In genomic region chr12:2274733-2275132, GRCh38 we compare ENCODE assay signal across 21 cellular contexts.
DNase-seq lines count a peak whose midpoint lies in the region; ATAC-seq and TF ChIP-seq lines count a peak whose summit lies in the region.
"Had no signal": no experiment of that assay in that cellular context is flagged by ENCODE, and none has a peak within 500 bp of the region (broad histone marks: within the 10 kb centered on the region; RNA-seq: fewer than 3 reads in every experiment).

No MANE protein-coding gene starts in this region.

- H3K14ac ChIP-seq in neuronal stem cell (ENCODE audit: low read length): no peak overlapping the region

- no peaks in the 10 kb centered on the region for H3K27me3 Mint-ChIP-seq in stimulated activated naive CD8-positive, alpha-beta T cell treated with anti-CD3 and anti-CD28 coated beads, Interleukin-15, amount 100 ng/mL, for 72 hours
- H3K27me3 Mint-ChIP-seq: CD4-positive, alpha-beta T cell had no signal

- H3K4me3 ChIP-seq in neuronal stem cell (ENCODE audit: low read length in 2 of 2) (no peak overlapping the region), tibial artery (no peak overlapping the region)
- H3K4me3 ChIP-seq: A549; BLaER1 treated with 17β-estradiol and CSF1 and Interleukin-3, amounts not matched to agents 10 nM and 100 nM; HAP-1; SJSA1 had no signal

- no peak overlapping the region for H3K4me3 Mint-ChIP-seq in stimulated activated naive CD8-positive, alpha-beta T cell treated with anti-CD3 and anti-CD28 coated beads, Interleukin-15, amount 100 ng/mL, for 72 hours
- H3K4me3 Mint-ChIP-seq: CD4-positive, alpha-beta T cell had no signal

- H4K8ac ChIP-seq in neuronal stem cell (ENCODE audit: low read depth, low read length): no peak overlapping the region

- ATAC-seq in Right ventricle myocardium superior (ENCODE audit: poor library complexity): peak; percentile 64
- ATAC-seq in left ventricle myocardium superior: peak; percentile 60
- no peak for ATAC-seq in stimulated activated naive CD8-positive, alpha-beta T cell treated with anti-CD3 and anti-CD28 coated beads, Interleukin-15, amount 100 ng/mL, for 72 hours
- ATAC-seq in HG03457 (IDR thresholded peaks at IDR 0.05; ENCODE audit: unreplicated experiment): no peak
- ATAC-seq: A549, Panc1 had no signal

- no peaks in the 10 kb centered on the region for H3K9me3 Mint-ChIP-seq in stimulated activated naive CD8-positive, alpha-beta T cell treated with anti-CD3 and anti-CD28 coated beads, Interleukin-15, amount 100 ng/mL, for 72 hours
- H3K9me3 Mint-ChIP-seq: CD4-positive, alpha-beta T cell had no signal

- no peak overlapping the region for H2AK5ac ChIP-seq in neuronal stem cell (ENCODE audit: low read depth, low read length)

- no peak overlapping the region for H3K23ac ChIP-seq in neuronal stem cell (ENCODE audit: low read depth, low read length, poor library complexity)

- no peak overlapping the region for H2BK15ac ChIP-seq in neuronal stem cell (ENCODE audit: low read length)

- WGBS in neuronal stem cell (ENCODE audit: extremely low coverage in 2 of 2, insufficient read length in 2 of 2, insufficient replicate concordance in 1 of 2), 2 donors: no CpG with 5 or more reads among the region's 7 CpGs

- intact Hi-C loops in Right ventricle myocardium superior (cut with DNase I): loop anchor here (10.0 kb wide), 1 partner anchor 220 kb away; the partner anchor contains the start of gene CACNA1C
- intact Hi-C loops in left ventricle myocardium superior (cut with micrococcal nuclease): no loop called here
- intact Hi-C loops in tibial artery (cut with DNase I; ENCODE audit: low total_unique reads): loop anchor here (5.0 to 10.0 kb wide), 2 partner anchors 222 to 480 kb away; partner anchors contain the start of gene CACNA1C

- H3K36me3 ChIP-seq in neuronal stem cell (replicated peaks in 1 of 2; ENCODE audit: control insufficient read depth in 2 of 2, insufficient read depth in 2 of 2, low read length in 2 of 2) (no peaks in the 10 kb centered on the region), tibial artery (no peaks in the 10 kb centered on the region)
- H3K36me3 ChIP-seq: BLaER1 treated with 17β-estradiol and CSF1 and Interleukin-3, amounts not matched to agents 10 nM and 100 nM; HAP-1; SJSA1 had no signal

- DNase-seq in Right ventricle myocardium superior (no peak), left ventricle myocardium superior (no peak), neuronal stem cell (ENCODE audit: low spot score) (no peak), tibial artery (no peak), NCI-H82 (lab: John Stamatoyannopoulos, UW) (no peak)
- DNase-seq in stimulated activated naive CD8-positive, alpha-beta T cell treated with anti-CD3 and anti-CD28 coated beads, Interleukin-15, amount 100 ng/mL, for 72 hours: no peak
- DNase-seq in activated CD8-positive, alpha-beta memory T cell treated with anti-CD3 and anti-CD28 coated beads, Interleukin-2, amount 50 U/mL, for 48 hours: no peak
- DNase-seq: AML-193; CD4-positive, alpha-beta T cell; GOT3; NCI-H1048; NCI-H1694 treated with DMSO at 0.1 percent for 48 hours; NCI-H2081; NCI-H2227 treated with DMSO at 0.1 percent for 48 hours; NCI-H526 treated with DMSO at 0.1 percent for 48 hours had no signal

- H3K4ac ChIP-seq in neuronal stem cell (ENCODE audit: low read length): no peak overlapping the region

- no peaks in the 10 kb centered on the region for H3K79me1 ChIP-seq in neuronal stem cell (ENCODE audit: low read depth, low read length)

- H2BK120ac ChIP-seq in neuronal stem cell (ENCODE audit: low read depth, low read length): no peak overlapping the region

- no peak overlapping the region for H2AFZ ChIP-seq in neuronal stem cell (ENCODE audit: low read length)

- H3K9me3 ChIP-seq in neuronal stem cell (replicated peaks in 1 of 2; ENCODE audit: control insufficient read depth in 2 of 2, insufficient read depth in 1 of 2, low read depth in 1 of 2, low read length in 2 of 2) (no peaks in the 10 kb centered on the region), tibial artery (no peaks in the 10 kb centered on the region)
- H3K9me3 ChIP-seq: A549, HAP-1, SJSA1 had no signal

- peak overlapping the region; percentile 44 for H3K18ac ChIP-seq in neuronal stem cell (ENCODE audit: low read length)

- H3K4me1 ChIP-seq in neuronal stem cell (ENCODE audit: control insufficient read depth in 2 of 2, insufficient read depth in 1 of 2, low read depth in 1 of 2, low read length in 2 of 2) (no peaks in the 10 kb centered on the region), tibial artery (peaks cover 0 to 38% (median 8%) of the 10 kb centered on the region in 4 donors)
- H3K4me1 ChIP-seq: A549, HAP-1 had no signal

- no peak overlapping the region for H3K9ac ChIP-seq in neuronal stem cell (ENCODE audit: low read depth, low read length, poor library complexity)
- H3K9ac ChIP-seq: BLaER1 treated with 17β-estradiol and CSF1 and Interleukin-3, amounts not matched to agents 10 nM and 100 nM had no signal

- TF ChIP-seq CTCF in tibial artery (IDR thresholded peaks at IDR 0.05): no peak

- no peak overlapping the region for H3K4me2 ChIP-seq in neuronal stem cell (ENCODE audit: insufficient read depth, low read length, poor library complexity, severe bottlenecking)
- H3K4me2 ChIP-seq: A549; BLaER1 treated with 17β-estradiol and CSF1 and Interleukin-3, amounts not matched to agents 10 nM and 100 nM had no signal

- peak overlapping the region in 1 of 2 donors; percentile 75 for H3K27ac Mint-ChIP-seq in stimulated activated naive CD8-positive, alpha-beta T cell treated with anti-CD3 and anti-CD28 coated beads, Interleukin-15, amount 100 ng/mL, for 72 hours
- H3K27ac Mint-ChIP-seq: CD4-positive, alpha-beta T cell had no signal

- no peaks in the 10 kb centered on the region for H3K4me1 Mint-ChIP-seq in stimulated activated naive CD8-positive, alpha-beta T cell treated with anti-CD3 and anti-CD28 coated beads, Interleukin-15, amount 100 ng/mL, for 72 hours

- H3K27ac ChIP-seq in neuronal stem cell (replicated peaks; ENCODE audit: low read length) (no peak overlapping the region), tibial artery (peak overlapping the region; percentile 66 to 69)
- H3K27ac ChIP-seq: A549; BLaER1 treated with 17β-estradiol and CSF1 and Interleukin-3, amounts not matched to agents 10 nM and 100 nM; SJSA1 had no signal

- H2BK5ac ChIP-seq in neuronal stem cell (ENCODE audit: low read length): no peak overlapping the region

- H3K27me3 ChIP-seq in neuronal stem cell (ENCODE audit: control insufficient read depth in 3 of 3, insufficient read depth in 3 of 3, low read depth in 1 of 3, low read length in 3 of 3): peaks cover 0 to 3% (median 0%) of the 10 kb centered on the region in 3 experiments
- H3K27me3 ChIP-seq in tibial artery: no peaks in the 10 kb centered on the region
- H3K27me3 ChIP-seq: BLaER1 treated with 17β-estradiol and CSF1 and Interleukin-3, amounts not matched to agents 10 nM and 100 nM; SJSA1 had no signal

- no peak overlapping the region for H2BK12ac ChIP-seq in neuronal stem cell (ENCODE audit: low read length)

- H4K91ac ChIP-seq in neuronal stem cell (ENCODE audit: low read depth, low read length, poor library complexity): no peak overlapping the region

Comparison
In these comparisons a context has a peak if more than half of its experiments do, and no peak if none do; other contexts are left out.
1. ATAC-seq: peak in Right ventricle myocardium superior (single experiment) and left ventricle myocardium superior (single experiment); none in stimulated activated naive CD8-positive, alpha-beta T cell treated with anti-CD3 and anti-CD28 coated beads, Interleukin-15, amount 100 ng/mL, for 72 hours (single experiment) and HG03457 (single experiment).